Comparison of ENCODE assay signal across 23 cellular contexts in the genomic region with DNA sequence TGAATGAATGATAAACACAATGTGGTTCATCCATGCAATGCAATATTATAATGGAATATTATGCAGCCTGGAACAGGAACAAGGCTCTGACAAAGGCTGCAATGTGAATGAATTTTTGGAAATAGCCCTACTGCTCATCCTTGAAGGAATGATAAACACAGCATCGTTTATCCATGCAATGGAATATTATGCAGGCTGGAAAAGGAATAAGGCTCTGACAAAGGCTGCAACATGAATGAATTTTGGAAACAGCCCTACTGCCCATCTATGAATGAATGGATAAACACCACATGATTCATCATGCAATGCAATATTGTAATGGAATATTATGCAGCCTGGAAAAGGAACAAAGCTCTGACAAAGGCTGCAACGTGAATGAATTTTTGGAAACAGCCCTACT.
"Had no signal": no experiment of that assay in that cellular context is flagged by ENCODE, and none has a peak within 500 bp of the region (broad histone marks: within the 10 kb centered on the region; RNA-seq: fewer than 3 reads in every experiment).

No MANE protein-coding gene starts in this region.

- ATAC-seq: effector memory CD8-positive, alpha-beta T cell; foreskin keratinocyte; gastroesophageal sphincter; heart left ventricle; left colon; left lobe of liver; lower lobe of right lung; mucosa of descending colon had no signal

- DNase-seq: colonic mucosa; cortex of kidney; effector CD8-positive, alpha-beta T cell; effector memory CD8-positive, alpha-beta T cell; foreskin keratinocyte; heart left ventricle; kidney; kidney glomerular epithelial cell; left colon; left ventricle myocardium inferior; lower lobe of right lung; mesenchymal stem cell; mucosa of descending colon; naive B cell had no signal

- H3K36me3 Mint-ChIP-seq: naive B cell had no signal

- H3K4me3 ChIP-seq: colonic mucosa, esophagus muscularis mucosa, gastroesophageal sphincter, heart left ventricle, hepatocyte, left ventricle myocardium inferior, lower lobe of right lung, mucosa of descending colon had no signal

- H3K27ac ChIP-seq: colonic mucosa, esophagus muscularis mucosa, foreskin keratinocyte, gastroesophageal sphincter, heart left ventricle, hepatocyte, left ventricle myocardium inferior, lower lobe of right lung had no signal

- H3K27ac Mint-ChIP-seq: dendritic cell treated with granulocyte-macrophage colony-stimulating factor and Interleukin-4, amounts not matched to agents 40 ng/mL and 50 ng/mL, for 4 days; effector memory CD8-positive, alpha-beta T cell; mesothelial cell of epicardium; naive B cell had no signal

- H3K4me2 ChIP-seq: hepatocyte had no signal

- H3K27me3 Mint-ChIP-seq: dendritic cell treated with granulocyte-macrophage colony-stimulating factor and Interleukin-4, amounts not matched to agents 40 ng/mL and 50 ng/mL, for 4 days; effector memory CD8-positive, alpha-beta T cell; naive B cell had no signal

- H3K36me3 ChIP-seq: colonic mucosa, esophagus muscularis mucosa, gastroesophageal sphincter, heart left ventricle, left ventricle myocardium inferior, lower lobe of right lung had no signal

- H3K9me3 ChIP-seq: colonic mucosa had no signal

- H3K27me3 ChIP-seq: colonic mucosa, foreskin keratinocyte, gastroesophageal sphincter, heart left ventricle, hepatocyte had no signal

- H3K4me1 ChIP-seq: colonic mucosa, esophagus muscularis mucosa, foreskin keratinocyte, gastroesophageal sphincter, heart left ventricle, left ventricle myocardium inferior, lower lobe of right lung had no signal

- FAIRE-seq: endothelial cell of umbilical vein, frontal cortex, islet of Langerhans, kidney had no signal

- H3K4me3 Mint-ChIP-seq: dendritic cell treated with granulocyte-macrophage colony-stimulating factor and Interleukin-4, amounts not matched to agents 40 ng/mL and 50 ng/mL, for 4 days; effector memory CD8-positive, alpha-beta T cell; mesothelial cell of epicardium; naive B cell had no signal

- H3K4me1 Mint-ChIP-seq: mesothelial cell of epicardium, naive B cell had no signal
